ENCODE assay signal across 8 cellular contexts in the genomic region with DNA sequence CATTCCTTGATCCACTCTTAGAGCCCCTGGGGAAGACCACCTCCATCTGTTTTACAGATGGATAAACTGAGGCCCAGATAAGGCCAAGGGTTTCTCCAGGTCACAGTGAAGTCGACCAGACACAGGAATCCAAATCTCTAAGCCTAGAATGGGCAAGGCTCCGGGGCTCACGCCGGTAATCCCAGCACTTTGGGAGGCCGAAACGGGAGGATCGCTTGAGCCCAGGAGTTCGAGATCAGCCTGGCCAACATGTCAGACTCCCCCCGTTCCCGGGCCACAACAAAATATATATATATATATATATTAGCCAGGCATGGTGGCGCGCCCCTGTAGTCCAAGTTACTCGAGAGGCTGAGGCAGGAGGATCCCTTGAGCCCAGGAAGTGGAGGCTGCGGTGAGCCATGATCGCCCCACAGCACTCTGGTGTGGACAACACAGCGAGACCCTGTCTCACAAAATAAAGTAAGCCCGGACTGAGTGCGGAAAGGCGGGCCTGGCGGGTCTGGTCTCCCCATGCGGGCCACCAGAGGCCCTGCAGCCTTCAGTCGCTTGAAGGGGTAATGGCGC. TPM values are rescaled to one million over a fixed set of nuclear protein-coding genes. Genes with fewer than 3 reads are reported as not detected.
DNase-seq lines count a peak whose midpoint lies in the region; ATAC-seq, FAIRE-seq and TF ChIP-seq lines count a peak whose summit lies in the region.

No MANE protein-coding gene starts in this region.

- H3K79me2 ChIP-seq in astrocyte (ENCODE audit: insufficient read depth, low read length), result peaks cover 38% of the 10 kb centered on the region
- H3K79me2 ChIP-seq in mesendoderm (ENCODE audit: control insufficient read depth, insufficient read depth, low read length), result peaks cover 34% of the 10 kb centered on the region

- H3K36me3 Mint-ChIP-seq in activated naive CD4-positive, alpha-beta T cell treated with anti-CD3 and anti-CD28 coated beads, Interleukin-2, amount 10 ng/mL, durations not matched to agents 7 days and 5 days, result peaks cover 71% of the 10 kb centered on the region
- H3K36me3 Mint-ChIP-seq in astrocyte (ENCODE audit: low read depth, unreplicated experiment), result peaks cover 28% of the 10 kb centered on the region

- H4K20me1 ChIP-seq in astrocyte (ENCODE audit: insufficient read depth, low read length), result peaks cover 43% of the 10 kb centered on the region

- H3K27ac Mint-ChIP-seq in activated naive CD4-positive, alpha-beta T cell treated with anti-CD3 and anti-CD28 coated beads, Interleukin-2, amount 10 ng/mL, durations not matched to agents 7 days and 5 days, result peak overlapping the region; percentile 97
- H3K27ac Mint-ChIP-seq in astrocyte (ENCODE audit: unreplicated experiment), result peak overlapping the region; percentile 26

- H2BK5ac ChIP-seq in mesendoderm (ENCODE audit: low read length), result no peak overlapping the region

- WGBS in mesendoderm (ENCODE audit: extremely low coverage, insufficient coverage, low lambda C conversion rate), result no CpG with 5 or more reads among the region's 23 CpGs
- WGBS in upper lobe of left lung, 2 donors, result 66 to 68% methylated on average over 19 to 23 of the region's 23 CpGs

- ATAC-seq in upper lobe of left lung (ENCODE audit: low FRiP score in 2 of 2) (no peak), GM18511 (IDR thresholded peaks at IDR 0.05; ENCODE audit: unreplicated experiment) (no peak)

- H3K9ac ChIP-seq in astrocyte (ENCODE audit: low read length) (no peak overlapping the region), mesendoderm (ENCODE audit: low read length) (peak overlapping the region; percentile 48)

- CTCF ChIA-PET in activated naive CD4-positive, alpha-beta T cell treated with anti-CD3 and anti-CD28 coated beads, Interleukin-2, amount 10 ng/mL, durations not matched to agents 7 days and 5 days (lab: Charles Lee), result interaction anchor here (0.6 kb wide), 1 partner anchor 164 kb away, joined by 6 read pairs; no protein-coding TSS in a partner anchor

- no peak for FAIRE-seq in astrocyte (lab: Jason Lieb, UNC)

- peaks cover 8% of the 10 kb centered on the region for H3K27me3 Mint-ChIP-seq in activated naive CD4-positive, alpha-beta T cell treated with anti-CD3 and anti-CD28 coated beads, Interleukin-2, amount 10 ng/mL, durations not matched to agents 7 days and 5 days
- H3K27me3 Mint-ChIP-seq in astrocyte (ENCODE audit: low read depth, unreplicated experiment), result no peaks in the 10 kb centered on the region

- H3K27me3 ChIP-seq in astrocyte (ENCODE audit: insufficient read depth, low read length), result no peaks in the 10 kb centered on the region
- H3K27me3 ChIP-seq in mesendoderm (ENCODE audit: insufficient read depth, low read length, poor library complexity), result no peaks in the 10 kb centered on the region
- no peaks in the 10 kb centered on the region for H3K27me3 ChIP-seq in upper lobe of left lung

- H3K4me2 ChIP-seq in astrocyte (ENCODE audit: low read length) (peak overlapping the region; percentile 55), mesendoderm (ENCODE audit: low read length) (no peak overlapping the region)

- TF ChIP-seq POLR2A in upper lobe of left lung (IDR thresholded peaks at IDR 0.05), result no peak

- H3K4ac ChIP-seq in mesendoderm (ENCODE audit: low read depth, low read length), result peak overlapping the region; percentile 87

- H3K4me1 ChIP-seq in astrocyte (ENCODE audit: insufficient read depth, low read length), result peaks cover 14% of the 10 kb centered on the region
- H3K4me1 ChIP-seq in mesendoderm (ENCODE audit: control insufficient read depth, low read depth, low read length), result peaks cover 2% of the 10 kb centered on the region
- H3K4me1 ChIP-seq in upper lobe of left lung, result peaks cover 23 to 34% (median 27%) of the 10 kb centered on the region in 4 donors

- H3K23ac ChIP-seq in mesendoderm (ENCODE audit: low read length), result no peak overlapping the region

- peak overlapping the region; percentile 18 for H3K18ac ChIP-seq in mesendoderm (ENCODE audit: low read length)

- DNase-seq in activated naive CD4-positive, alpha-beta T cell treated with anti-CD3 and anti-CD28 coated beads, Interleukin-2, amount 10 ng/mL, durations not matched to agents 7 days and 5 days, result no peak
- DNase-seq in activated naive CD4-positive, alpha-beta T cell (lab: John Stamatoyannopoulos, UW), result no peak
- DNase-seq in astrocyte (ENCODE audit: low read depth) (no peak), mesendoderm (no peak), upper lobe of left lung (no peak), islet precursor cell (no peak), SW480 (ENCODE audit: low spot score) (no peak)

- H2AFZ ChIP-seq in astrocyte (ENCODE audit: low read depth, low read length), result peak overlapping the region; percentile 89

- peak overlapping the region; percentile 85 for H3K56ac ChIP-seq in mesendoderm (ENCODE audit: low read length)

- H3K27ac ChIP-seq in astrocyte (ENCODE audit: low read depth, low read length) (peak overlapping the region; percentile 49), mesendoderm (ENCODE audit: low read depth, low read length) (no peak overlapping the region), upper lobe of left lung (peak overlapping the region; percentile 70 to 95 (median 79))

- no peak overlapping the region for H2BK120ac ChIP-seq in mesendoderm (ENCODE audit: low read depth, low read length)

- peak overlapping the region; percentile 100 for H3K4me3 Mint-ChIP-seq in activated naive CD4-positive, alpha-beta T cell treated with anti-CD3 and anti-CD28 coated beads, Interleukin-2, amount 10 ng/mL, durations not matched to agents 7 days and 5 days
- H3K4me3 Mint-ChIP-seq in astrocyte (ENCODE audit: unreplicated experiment), result peak overlapping the region; percentile 94

- H3K9me3 ChIP-seq in astrocyte (ENCODE audit: insufficient read depth, low read depth, low read length), result no peaks in the 10 kb centered on the region
- no peaks in the 10 kb centered on the region for H3K9me3 ChIP-seq in upper lobe of left lung

- H3K4me1 Mint-ChIP-seq in activated naive CD4-positive, alpha-beta T cell treated with anti-CD3 and anti-CD28 coated beads, Interleukin-2, amount 10 ng/mL, durations not matched to agents 7 days and 5 days, result peaks cover 56% of the 10 kb centered on the region
- H3K4me1 Mint-ChIP-seq in astrocyte (ENCODE audit: low read depth, unreplicated experiment), result peaks cover 20% of the 10 kb centered on the region

- H3K4me3 ChIP-seq in astrocyte (ENCODE audit: insufficient read depth, low read depth, low read length), result no peak overlapping the region
- H3K4me3 ChIP-seq in mesendoderm (ENCODE audit: low read length), result no peak overlapping the region
- peak overlapping the region in 3 of 4 donors; percentile 28 to 92 (median 84) for H3K4me3 ChIP-seq in upper lobe of left lung

- no peak overlapping the region for H2BK15ac ChIP-seq in mesendoderm (replicated peaks; ENCODE audit: low read depth)

- no peak for TF ChIP-seq CTCF in astrocyte (IDR thresholded peaks at IDR 0.05; ENCODE audit: insufficient read depth, low read depth, low read length)
- peak in 1 of 6 experiments; percentile 44 for TF ChIP-seq CTCF in upper lobe of left lung (IDR thresholded peaks at IDR 0.05)

- no peak overlapping the region for H4K8ac ChIP-seq in mesendoderm (ENCODE audit: low read depth, low read length)

- no peak overlapping the region for H2AK5ac ChIP-seq in mesendoderm (ENCODE audit: low read length)

- TF ChIP-seq EP300 in upper lobe of left lung (IDR thresholded peaks at IDR 0.05), result no peak

- no peaks in the 10 kb centered on the region for H3K9me3 Mint-ChIP-seq in activated naive CD4-positive, alpha-beta T cell treated with anti-CD3 and anti-CD28 coated beads, Interleukin-2, amount 10 ng/mL, durations not matched to agents 7 days and 5 days
- H3K9me3 Mint-ChIP-seq in astrocyte (ENCODE audit: unreplicated experiment), result no peaks in the 10 kb centered on the region

- H4K5ac ChIP-seq in mesendoderm (ENCODE audit: low read length), result no peak overlapping the region

- peaks cover 22% of the 10 kb centered on the region for H3K36me3 ChIP-seq in astrocyte (ENCODE audit: insufficient read depth, low read length)
- peaks cover 25% of the 10 kb centered on the region for H3K36me3 ChIP-seq in mesendoderm (ENCODE audit: control insufficient read depth, insufficient read depth, low read length)
- peaks cover 23 to 42% (median 25%) of the 10 kb centered on the region in 4 donors for H3K36me3 ChIP-seq in upper lobe of left lung

- H3K79me1 ChIP-seq in mesendoderm (ENCODE audit: low read length), result peaks cover 13% of the 10 kb centered on the region

RNA-seq across cellular contexts. Expression of gene RPL13A, which starts 0.6 kb away (rescaled TPM):
- total RNA-seq in astrocyte (2,066 and 2,119 TPM in 2 replicates), upper lobe of left lung (1,000 to 10,000 TPM in 4 of 6 donors, 100 to 1,000 TPM in 2; 974 to 2,595 (median 1,696) TPM)
- 5,150 TPM for polyA plus RNA-seq in mesendoderm (2013, experiment 1 of 2)
- 5,166 TPM for polyA plus RNA-seq in mesendoderm (2013, experiment 2 of 2)

RNA-seq across cellular contexts. Expression of gene RPS11, which starts 9.4 kb away (rescaled TPM):
- total RNA-seq in astrocyte (1,263 and 1,399 TPM in 2 replicates), upper lobe of left lung (1,000 to 10,000 TPM; 1,447 to 3,855 (median 1,708) TPM)
- polyA plus RNA-seq in mesendoderm (2013, experiment 1 of 2), result 3,620 TPM
- polyA plus RNA-seq in mesendoderm (2013, experiment 2 of 2), result 3,679 TPM

RNA-seq across cellular contexts. Expression of gene FLT3LG, which starts 12.8 kb away (rescaled TPM):
- total RNA-seq in astrocyte (0.38 TPM in 1 of 2 replicates, not detected in the other), upper lobe of left lung (10 to 100 TPM in 3 of 6 donors, 1 to 10 TPM in 3; 4.3 to 19.9 (median 9.9) TPM)
- 0.53 TPM for polyA plus RNA-seq in mesendoderm (2013, experiment 1 of 2)
- polyA plus RNA-seq in mesendoderm (2013, experiment 2 of 2), result 0.71 TPM

RNA-seq across cellular contexts. Expression of gene FCGRT, which starts 25.7 kb away (rescaled TPM):
- 32.2 and 40.6 TPM in 2 replicates for total RNA-seq in astrocyte
- 18.9 TPM for polyA plus RNA-seq in mesendoderm (2013, experiment 1 of 2)
- polyA plus RNA-seq in mesendoderm (2013, experiment 2 of 2), result 16.9 TPM
- 100 to 1,000 TPM; 175 to 466 (median 328) TPM for total RNA-seq in upper lobe of left lung

RNA-seq across cellular contexts. Expression of gene ALDH16A1, which starts 33.8 kb away (rescaled TPM):
- total RNA-seq in astrocyte, result 13.0 and 19.2 TPM in 2 replicates
- polyA plus RNA-seq in mesendoderm (2013, experiment 1 of 2), result 17.6 TPM
- 16.0 TPM for polyA plus RNA-seq in mesendoderm (2013, experiment 2 of 2)
- 100 to 1,000 TPM in 1 of 6 donors, 10 to 100 TPM in 5; 26.3 to 111 (median 48.2) TPM for total RNA-seq in upper lobe of left lung

Comparison
In these comparisons a context has a peak if more than half of its experiments do, and no peak if none do; other contexts are left out.
1. H3K4me3 ChIP-seq: peak in upper lobe of left lung (3 of 4); none in astrocyte (single experiment) and mesendoderm (single experiment).